Comparison of ENCODE assay signal across 11 cellular contexts in genomic region chr17:954431-955164, GRCh38. TPM values are rescaled to one million over a fixed set of nuclear protein-coding genes. Genes with fewer than 3 reads are reported as not detected.
DNase-seq lines count a peak whose midpoint lies in the region; ATAC-seq and TF ChIP-seq lines count a peak whose summit lies in the region.
"Had no signal": no experiment of that assay in that cellular context is flagged by ENCODE, and none has a peak within 500 bp of the region (broad histone marks: within the 10 kb centered on the region; RNA-seq: fewer than 3 reads in every experiment).

No MANE protein-coding gene starts in this region.

- H3K36me3 Mint-ChIP-seq in glutamatergic neuron (ENCODE audit: unreplicated experiment) = peaks cover 5% of the 10 kb centered on the region
- peaks cover 38% of the 10 kb centered on the region for H3K36me3 Mint-ChIP-seq in HFFc6 (ENCODE audit: low read depth)
- H3K36me3 Mint-ChIP-seq: activated naive CD4-positive, alpha-beta T cell treated with anti-CD3 and anti-CD28 coated beads, Interleukin-2, amount 10 ng/mL, durations not matched to agents 7 days and 5 days had no signal

- H3K27ac Mint-ChIP-seq in glutamatergic neuron (ENCODE audit: unreplicated experiment) = peak overlapping the region; percentile 55
- no peak overlapping the region for H3K27ac Mint-ChIP-seq in HFFc6
- H3K27ac Mint-ChIP-seq: activated naive CD4-positive, alpha-beta T cell treated with anti-CD3 and anti-CD28 coated beads, Interleukin-2, amount 10 ng/mL, durations not matched to agents 7 days and 5 days had no signal

- peak overlapping the region; percentile 57; the same call in 1 of the 2 replicates for H3K27ac ChIP-seq in SK-N-MC
- peak overlapping the region; percentile 67 for H3K27ac ChIP-seq in psoas muscle

- peaks cover 18% of the 10 kb centered on the region for H3K9me3 Mint-ChIP-seq in glutamatergic neuron (ENCODE audit: unreplicated experiment)
- 0 out of 2 replicates have a peak, but pooled peaks cover 4% of the 10 kb centered on the region for H3K9me3 Mint-ChIP-seq in HFFc6
- H3K9me3 Mint-ChIP-seq: activated naive CD4-positive, alpha-beta T cell treated with anti-CD3 and anti-CD28 coated beads, Interleukin-2, amount 10 ng/mL, durations not matched to agents 7 days and 5 days had no signal

- TF ChIP-seq CTCF in glutamatergic neuron (IDR thresholded peaks at IDR 0.05; ENCODE audit: partially characterized antibody, unreplicated experiment) (no peak), psoas muscle (IDR thresholded peaks at IDR 0.05) (no peak), HFFc6 (IDR thresholded peaks at IDR 0.05) (no peak)

- H3K27me3 Mint-ChIP-seq in glutamatergic neuron (ENCODE audit: unreplicated experiment) (peaks cover 5% of the 10 kb centered on the region), HFFc6 (ENCODE audit: insufficient read depth) (peaks cover 2% of the 10 kb centered on the region)

- H3K4me3 Mint-ChIP-seq in glutamatergic neuron (ENCODE audit: unreplicated experiment) = peak overlapping the region; percentile 36
- H3K4me3 Mint-ChIP-seq in HFFc6 = no peak overlapping the region
- H3K4me3 Mint-ChIP-seq: activated naive CD4-positive, alpha-beta T cell treated with anti-CD3 and anti-CD28 coated beads, Interleukin-2, amount 10 ng/mL, durations not matched to agents 7 days and 5 days had no signal

- intact Hi-C loops in psoas muscle (cut with DNase I) = loop anchor here in 1 of 2 donors (10.0 kb wide), 1 partner anchor 50 kb away; no protein-coding TSS in a partner anchor

- DNase-seq in Daoy (ENCODE audit: low read depth) (peak; percentile 79), SK-N-MC (ENCODE audit: low read depth, low spot score) (no peak), glutamatergic neuron (no peak), psoas muscle (peak in 1 of 2 donors; percentile 61), Ammon's horn (ENCODE audit: low spot score) (no peak), HFFc6 (no peak)
- DNase-seq: activated naive CD4-positive, alpha-beta T cell treated with anti-CD3 and anti-CD28 coated beads, Interleukin-2, amount 10 ng/mL, durations not matched to agents 7 days and 5 days; NCI-H1417 treated with DMSO at 0.1 percent for 48 hours had no signal

- no peak overlapping the region for H3K9ac ChIP-seq in SK-N-MC (ENCODE audit: insufficient read length)

- H3K4me1 Mint-ChIP-seq in glutamatergic neuron (ENCODE audit: low read depth, unreplicated experiment) = peaks cover 23% of the 10 kb centered on the region
- peaks cover 50% of the 10 kb centered on the region for H3K4me1 Mint-ChIP-seq in HFFc6 (ENCODE audit: low read depth)
- H3K4me1 Mint-ChIP-seq: activated naive CD4-positive, alpha-beta T cell treated with anti-CD3 and anti-CD28 coated beads, Interleukin-2, amount 10 ng/mL, durations not matched to agents 7 days and 5 days had no signal

- 41 to 50% (median 45%) methylated on average over 23 of the region's 23 CpGs for WGBS in psoas muscle, 3 donors

- H3K4me1 ChIP-seq in psoas muscle = peaks cover 44% of the 10 kb centered on the region

- H3K4me3 ChIP-seq in SK-N-MC (no peak overlapping the region), psoas muscle (no peak overlapping the region)
- H3K4me3 ChIP-seq: heart left ventricle had no signal

- ATAC-seq in psoas muscle = no peak
- no peak for ATAC-seq in HG03439 (IDR thresholded peaks at IDR 0.05; ENCODE audit: unreplicated experiment)
- ATAC-seq in HG02938 (IDR thresholded peaks at IDR 0.05; ENCODE audit: unreplicated experiment) = no peak

- no peaks in the 10 kb centered on the region for H3K27me3 ChIP-seq in psoas muscle (ENCODE audit: insufficient read depth in 3 of 3, low read length in 2 of 3)
- H3K27me3 ChIP-seq: heart left ventricle had no signal

- H3K36me3 ChIP-seq in SK-N-MC (ENCODE audit: insufficient read depth, low read length) (no peaks in the 10 kb centered on the region), psoas muscle (ENCODE audit: insufficient read depth in 1 of 2, low read depth in 1 of 2) (no peaks in the 10 kb centered on the region)
- H3K36me3 ChIP-seq: heart left ventricle had no signal

- no peaks in the 10 kb centered on the region for H3K9me3 ChIP-seq in SK-N-MC (ENCODE audit: low read depth, low read length)
- no peaks in the 10 kb centered on the region for H3K9me3 ChIP-seq in psoas muscle
- H3K9me3 ChIP-seq: heart left ventricle had no signal

RNA-seq across cellular contexts. Expression of gene NXN, which starts 25.0 kb away (rescaled TPM):
- total RNA-seq in Daoy (2014; rRNA removed; shearing (Covaris generic)) = 45.9 and 60.5 TPM in 2 replicates
- 177 TPM for total RNA-seq in glutamatergic neuron (ENCODE audit: unreplicated experiment)
- total RNA-seq in psoas muscle = 10 to 100 TPM; 72.8 to 79.4 (median 74.1) TPM
- polyA plus RNA-seq in psoas muscle = 10 to 100 TPM; 33.4 to 92.5 (median 52.2) TPM
- total RNA-seq in HFFc6 (2021; fragmentation: NEBNext Ultra II Directional; extraction: Animal tissue kit (Norgen Biotek cat#: 25700)) = 10 to 100 TPM; 81.7 to 93.8 (median 92.2) TPM

RNA-seq across cellular contexts. Expression of gene TIMM22, which starts 42.3 kb away (rescaled TPM):
- total RNA-seq in Daoy (2014; rRNA removed; shearing (Covaris generic)) = 36.0 and 37.4 TPM in 2 replicates
- total RNA-seq in glutamatergic neuron (ENCODE audit: unreplicated experiment) (22.0 TPM), psoas muscle (10 to 100 TPM in 3 of 4 donors, 1 to 10 TPM in 1; 8.0 to 18.0 (median 12.4) TPM)
- 10 to 100 TPM; 14.9 to 27.2 (median 21.6) TPM for polyA plus RNA-seq in psoas muscle
- 10 to 100 TPM; 16.8 to 21.5 (median 18.2) TPM for total RNA-seq in HFFc6 (2021; fragmentation: NEBNext Ultra II Directional; extraction: Animal tissue kit (Norgen Biotek cat#: 25700))
